Comparison of ENCODE assay signal across 1 cellular context in genomic region chr2:216757532-216757931, GRCh38.
TF ChIP-seq lines count a peak whose summit lies in the region.

No MANE protein-coding gene starts in this region.

TF ChIP-seq in IMR-90, 13 proteins besides CTCF, POLR2A, EP300 and RAD21 (continued from another document):
- TF ChIP-seq ELK1 (IDR thresholded peaks at IDR 0.05; ENCODE audit: borderline replicate concordance, low read depth, low read length) (no peak), MXI1 (IDR thresholded peaks at IDR 0.05; ENCODE audit: borderline replicate concordance, low read depth, low read length) (no peak), USF2 (IDR thresholded peaks at IDR 0.05; ENCODE audit: low read depth, low read length) (no peak)
